9 cellular contexts compared by ENCODE assay signal in the genomic region with DNA sequence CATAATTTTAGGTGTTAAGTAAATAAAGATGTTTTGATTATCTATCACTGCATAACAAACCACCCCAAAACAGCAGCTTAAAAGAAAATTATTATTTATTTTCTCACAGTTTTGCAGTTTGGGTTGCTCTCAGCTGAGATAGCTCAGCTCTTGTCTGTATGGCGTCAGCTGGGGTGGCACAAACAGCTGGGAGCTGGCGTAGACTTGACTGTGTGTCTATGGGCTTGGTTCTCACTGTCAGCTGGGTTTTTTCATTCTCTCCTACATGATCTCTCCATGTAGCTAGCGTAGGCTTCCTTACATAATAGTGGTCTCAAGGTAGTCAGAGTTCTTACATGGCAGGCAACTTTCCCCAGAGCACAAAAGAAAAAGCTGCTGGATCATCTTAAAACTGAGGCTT. TPM values are rescaled to one million over a fixed set of nuclear protein-coding genes. Genes with fewer than 3 reads are reported as not detected.
"Had no signal": no experiment of that assay in that cellular context is flagged by ENCODE, and none has a peak within 500 bp of the region (broad histone marks: within the 10 kb centered on the region; RNA-seq: fewer than 3 reads in every experiment).

No MANE protein-coding gene starts in this region.

- FAIRE-seq: G401.6, GM12878, GM12891, GM12892, GM18507, GM19239 had no signal

- H3K4me3 ChIP-seq: GM12878 had no signal

- DNase-seq: GDM1, GF-D8 had no signal

- ATAC-seq: GM12878 had no signal

RNA-seq across cellular contexts. Expression of a gene that starts 6.5 kb away (rescaled TPM):
- total RNA-seq: G401, GM12878 had no signal

RNA-seq across cellular contexts. Expression of a gene that starts 12.0 kb away (rescaled TPM):
- total RNA-seq: G401, GM12878 had no signal

RNA-seq across cellular contexts. Expression of a gene that starts 34.6 kb away (rescaled TPM):
- total RNA-seq: G401, GM12878 had no signal
- polyA plus RNA-seq: GM12878 had no signal
